1 cellular context compared by ENCODE assay signal in the genomic region with DNA sequence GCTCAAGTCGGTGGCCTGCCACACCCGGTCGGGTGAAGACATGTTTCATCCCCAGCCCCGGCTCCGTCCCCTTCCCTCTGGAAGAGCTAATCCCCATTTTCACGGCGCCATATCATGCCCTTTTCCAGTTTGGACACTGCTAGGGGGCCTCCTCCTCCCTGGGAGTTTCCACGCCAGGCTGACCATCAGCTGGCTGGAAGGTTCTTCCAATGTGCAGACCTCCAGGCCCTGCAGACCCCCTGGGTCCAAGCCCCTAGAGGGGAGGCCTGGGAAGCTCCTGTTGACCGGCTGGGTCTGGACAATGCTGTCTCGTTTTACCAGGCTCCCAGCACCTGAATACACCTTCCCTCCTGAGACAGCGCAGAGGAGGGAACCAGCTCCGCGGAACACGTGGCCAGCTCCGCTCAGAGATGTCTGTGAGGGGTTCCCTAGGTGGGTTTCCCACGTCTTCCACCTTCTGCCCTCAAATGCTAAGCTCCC.
TF ChIP-seq lines count a peak whose summit lies in the region.

No MANE protein-coding gene starts in this region.

TF ChIP-seq in H1, 55 proteins besides CTCF, POLR2A, EP300 and RAD21:
- no peak for TF ChIP-seq TAF1 (IDR thresholded peaks at IDR 0.05; ENCODE audit: low read depth, low read length)
- TF ChIP-seq, protein P1, sequence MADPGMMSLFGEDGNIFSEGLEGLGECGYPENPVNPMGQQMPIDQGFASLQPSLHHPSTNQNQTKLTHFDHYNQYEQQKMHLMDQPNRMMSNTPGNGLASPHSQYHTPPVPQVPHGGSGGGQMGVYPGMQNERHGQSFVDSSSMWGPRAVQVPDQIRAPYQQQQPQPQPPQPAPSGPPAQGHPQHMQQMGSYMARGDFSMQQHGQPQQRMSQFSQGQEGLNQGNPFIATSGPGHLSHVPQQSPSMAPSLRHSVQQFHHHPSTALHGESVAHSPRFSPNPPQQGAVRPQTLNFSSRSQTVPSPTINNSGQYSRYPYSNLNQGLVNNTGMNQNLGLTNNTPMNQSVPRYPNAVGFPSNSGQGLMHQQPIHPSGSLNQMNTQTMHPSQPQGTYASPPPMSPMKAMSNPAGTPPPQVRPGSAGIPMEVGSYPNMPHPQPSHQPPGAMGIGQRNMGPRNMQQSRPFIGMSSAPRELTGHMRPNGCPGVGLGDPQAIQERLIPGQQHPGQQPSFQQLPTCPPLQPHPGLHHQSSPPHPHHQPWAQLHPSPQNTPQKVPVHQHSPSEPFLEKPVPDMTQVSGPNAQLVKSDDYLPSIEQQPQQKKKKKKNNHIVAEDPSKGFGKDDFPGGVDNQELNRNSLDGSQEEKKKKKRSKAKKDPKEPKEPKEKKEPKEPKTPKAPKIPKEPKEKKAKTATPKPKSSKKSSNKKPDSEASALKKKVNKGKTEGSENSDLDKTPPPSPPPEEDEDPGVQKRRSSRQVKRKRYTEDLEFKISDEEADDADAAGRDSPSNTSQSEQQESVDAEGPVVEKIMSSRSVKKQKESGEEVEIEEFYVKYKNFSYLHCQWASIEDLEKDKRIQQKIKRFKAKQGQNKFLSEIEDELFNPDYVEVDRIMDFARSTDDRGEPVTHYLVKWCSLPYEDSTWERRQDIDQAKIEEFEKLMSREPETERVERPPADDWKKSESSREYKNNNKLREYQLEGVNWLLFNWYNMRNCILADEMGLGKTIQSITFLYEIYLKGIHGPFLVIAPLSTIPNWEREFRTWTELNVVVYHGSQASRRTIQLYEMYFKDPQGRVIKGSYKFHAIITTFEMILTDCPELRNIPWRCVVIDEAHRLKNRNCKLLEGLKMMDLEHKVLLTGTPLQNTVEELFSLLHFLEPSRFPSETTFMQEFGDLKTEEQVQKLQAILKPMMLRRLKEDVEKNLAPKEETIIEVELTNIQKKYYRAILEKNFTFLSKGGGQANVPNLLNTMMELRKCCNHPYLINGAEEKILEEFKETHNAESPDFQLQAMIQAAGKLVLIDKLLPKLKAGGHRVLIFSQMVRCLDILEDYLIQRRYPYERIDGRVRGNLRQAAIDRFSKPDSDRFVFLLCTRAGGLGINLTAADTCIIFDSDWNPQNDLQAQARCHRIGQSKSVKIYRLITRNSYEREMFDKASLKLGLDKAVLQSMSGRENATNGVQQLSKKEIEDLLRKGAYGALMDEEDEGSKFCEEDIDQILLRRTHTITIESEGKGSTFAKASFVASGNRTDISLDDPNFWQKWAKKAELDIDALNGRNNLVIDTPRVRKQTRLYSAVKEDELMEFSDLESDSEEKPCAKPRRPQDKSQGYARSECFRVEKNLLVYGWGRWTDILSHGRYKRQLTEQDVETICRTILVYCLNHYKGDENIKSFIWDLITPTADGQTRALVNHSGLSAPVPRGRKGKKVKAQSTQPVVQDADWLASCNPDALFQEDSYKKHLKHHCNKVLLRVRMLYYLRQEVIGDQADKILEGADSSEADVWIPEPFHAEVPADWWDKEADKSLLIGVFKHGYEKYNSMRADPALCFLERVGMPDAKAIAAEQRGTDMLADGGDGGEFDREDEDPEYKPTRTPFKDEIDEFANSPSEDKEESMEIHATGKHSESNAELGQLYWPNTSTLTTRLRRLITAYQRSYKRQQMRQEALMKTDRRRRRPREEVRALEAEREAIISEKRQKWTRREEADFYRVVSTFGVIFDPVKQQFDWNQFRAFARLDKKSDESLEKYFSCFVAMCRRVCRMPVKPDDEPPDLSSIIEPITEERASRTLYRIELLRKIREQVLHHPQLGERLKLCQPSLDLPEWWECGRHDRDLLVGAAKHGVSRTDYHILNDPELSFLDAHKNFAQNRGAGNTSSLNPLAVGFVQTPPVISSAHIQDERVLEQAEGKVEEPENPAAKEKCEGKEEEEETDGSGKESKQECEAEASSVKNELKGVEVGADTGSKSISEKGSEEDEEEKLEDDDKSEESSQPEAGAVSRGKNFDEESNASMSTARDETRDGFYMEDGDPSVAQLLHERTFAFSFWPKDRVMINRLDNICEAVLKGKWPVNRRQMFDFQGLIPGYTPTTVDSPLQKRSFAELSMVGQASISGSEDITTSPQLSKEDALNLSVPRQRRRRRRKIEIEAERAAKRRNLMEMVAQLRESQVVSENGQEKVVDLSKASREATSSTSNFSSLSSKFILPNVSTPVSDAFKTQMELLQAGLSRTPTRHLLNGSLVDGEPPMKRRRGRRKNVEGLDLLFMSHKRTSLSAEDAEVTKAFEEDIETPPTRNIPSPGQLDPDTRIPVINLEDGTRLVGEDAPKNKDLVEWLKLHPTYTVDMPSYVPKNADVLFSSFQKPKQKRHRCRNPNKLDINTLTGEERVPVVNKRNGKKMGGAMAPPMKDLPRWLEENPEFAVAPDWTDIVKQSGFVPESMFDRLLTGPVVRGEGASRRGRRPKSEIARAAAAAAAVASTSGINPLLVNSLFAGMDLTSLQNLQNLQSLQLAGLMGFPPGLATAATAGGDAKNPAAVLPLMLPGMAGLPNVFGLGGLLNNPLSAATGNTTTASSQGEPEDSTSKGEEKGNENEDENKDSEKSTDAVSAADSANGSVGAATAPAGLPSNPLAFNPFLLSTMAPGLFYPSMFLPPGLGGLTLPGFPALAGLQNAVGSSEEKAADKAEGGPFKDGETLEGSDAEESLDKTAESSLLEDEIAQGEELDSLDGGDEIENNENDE (IDR thresholded peaks at IDR 0.05; ENCODE audit: insufficient replicate concordance, low read length): no peak
- no peak for TF ChIP-seq SP1 (IDR thresholded peaks at IDR 0.05; ENCODE audit: low read depth, low read length)
- no peak for TF ChIP-seq EGR1 (IDR thresholded peaks at IDR 0.05; ENCODE audit: borderline replicate concordance, low read depth, low read length)
- no peak for TF ChIP-seq GABPA (IDR thresholded peaks at IDR 0.05; ENCODE audit: borderline replicate concordance, insufficient read depth, low read length)
- no peak for TF ChIP-seq SUZ12 (IDR thresholded peaks at IDR 0.05; ENCODE audit: low read length)
- TF ChIP-seq RNF2 (IDR thresholded peaks at IDR 0.05; ENCODE audit: borderline replicate concordance, low read depth, low read length, missing control alignments, poor library complexity, severe bottlenecking): no peak
- TF ChIP-seq SIN3A (conservative IDR thresholded peaks at IDR 0.05 in 1 of 2, IDR thresholded peaks at IDR 0.05 in 1 of 2; ENCODE audit: low read depth in 1 of 2, low read length in 2 of 2): no peak
- TF ChIP-seq JUND (IDR thresholded peaks at IDR 0.05; ENCODE audit: low read length): no peak
- no peak for TF ChIP-seq CREB1 (IDR thresholded peaks at IDR 0.05)
- no peak for TF ChIP-seq GTF2F1 (IDR thresholded peaks at IDR 0.05; ENCODE audit: borderline replicate concordance, low read depth, low read length)
- no peak for TF ChIP-seq BRCA1 (IDR thresholded peaks at IDR 0.05; ENCODE audit: low read depth, low read length)
- no peak for TF ChIP-seq EZH2 (IDR thresholded peaks at IDR 0.05; ENCODE audit: low read depth, low read length, severe bottlenecking)
- TF ChIP-seq CBX5 (IDR thresholded peaks at IDR 0.05; ENCODE audit: low read depth, low read length): no peak
- no peak for TF ChIP-seq RFX5 (IDR thresholded peaks at IDR 0.05; ENCODE audit: borderline replicate concordance, low read depth, low read length)
